8 cellular contexts compared by ENCODE assay signal in genomic region chr16:67277294-67277998, GRCh38. TPM values are rescaled to one million over a fixed set of nuclear protein-coding genes. Genes with fewer than 3 reads are reported as not detected.
A peak's percentile ranks its signal among the peaks of the same experiment; 100 is the strongest.
DNase-seq lines count a peak whose midpoint lies in the region; ATAC-seq and TF ChIP-seq lines count a peak whose summit lies in the region.

No MANE protein-coding gene starts in this region.

- peak overlapping the region; percentile 53 for H3K27ac Mint-ChIP-seq in CD4-positive, alpha-beta T cell
- peak overlapping the region; percentile 23 for H3K27ac Mint-ChIP-seq in central memory CD8-positive, alpha-beta T cell (ENCODE audit: low read depth)
- peak overlapping the region; percentile 4 to 82 (median 54) for H3K27ac Mint-ChIP-seq in naive thymus-derived CD8-positive, alpha-beta T cell

- no peaks in the 10 kb centered on the region for H3K9me3 Mint-ChIP-seq in CD4-positive, alpha-beta T cell
- H3K9me3 Mint-ChIP-seq in central memory CD8-positive, alpha-beta T cell = no peaks in the 10 kb centered on the region
- H3K9me3 Mint-ChIP-seq in naive thymus-derived CD8-positive, alpha-beta T cell = no peaks in the 10 kb centered on the region

- no peaks in the 10 kb centered on the region for H3K27me3 ChIP-seq in CD4-positive, alpha-beta T cell (ENCODE audit: control insufficient read depth, insufficient read depth, low read length)

- no peaks in the 10 kb centered on the region for H3K27me3 Mint-ChIP-seq in CD4-positive, alpha-beta T cell
- H3K27me3 Mint-ChIP-seq in central memory CD8-positive, alpha-beta T cell = no peaks in the 10 kb centered on the region
- no peaks in the 10 kb centered on the region for H3K27me3 Mint-ChIP-seq in naive thymus-derived CD8-positive, alpha-beta T cell

- H3K27ac ChIP-seq in CD4-positive, alpha-beta T cell (ENCODE audit: low read depth, low read length) = no peak overlapping the region

- peak overlapping the region; percentile 59 for H3K4me3 Mint-ChIP-seq in CD4-positive, alpha-beta T cell
- peak overlapping the region; percentile 81 for H3K4me3 Mint-ChIP-seq in central memory CD8-positive, alpha-beta T cell
- H3K4me3 Mint-ChIP-seq in naive thymus-derived CD8-positive, alpha-beta T cell = peak overlapping the region in 9 of 10 donors; percentile 28 to 77 (median 56)

- no peak for ATAC-seq in CD4-positive, alpha-beta T cell (ENCODE audit: poor library complexity)
- no peak for ATAC-seq in central memory CD8-positive, alpha-beta T cell (replicated peaks; ENCODE audit: extremely low read depth, poor library complexity, severe bottlenecking)
- ATAC-seq in naive thymus-derived CD8-positive, alpha-beta T cell = no peak
- ATAC-seq in GM21515 (IDR thresholded peaks at IDR 0.05; ENCODE audit: unreplicated experiment) = no peak
- ATAC-seq in HG03439 (IDR thresholded peaks at IDR 0.05; ENCODE audit: unreplicated experiment) = no peak

- peaks cover 17% of the 10 kb centered on the region for H3K4me1 Mint-ChIP-seq in CD4-positive, alpha-beta T cell (ENCODE audit: low read depth)
- H3K4me1 Mint-ChIP-seq in central memory CD8-positive, alpha-beta T cell = peaks cover 4% of the 10 kb centered on the region
- H3K4me1 Mint-ChIP-seq in naive thymus-derived CD8-positive, alpha-beta T cell = peaks cover 5 to 31% (median 19%) of the 10 kb centered on the region in 4 donors

- CTCF ChIA-PET in CD4-positive, alpha-beta T cell (lab: Charles Lee) = interaction anchor here (0.9 to 1.3 kb wide), 2 partner anchors 33 to 50 kb away, joined by 4 read pairs; partner anchors contain the start of gene TMEM208

- H3K36me3 Mint-ChIP-seq in CD4-positive, alpha-beta T cell (ENCODE audit: low read depth) = peaks cover 17% of the 10 kb centered on the region
- H3K36me3 Mint-ChIP-seq in central memory CD8-positive, alpha-beta T cell (ENCODE audit: insufficient read depth) = peaks cover 13% of the 10 kb centered on the region
- peaks cover 0 to 18% (median 0%) of the 10 kb centered on the region in 3 donors for H3K36me3 Mint-ChIP-seq in naive thymus-derived CD8-positive, alpha-beta T cell

- POLR2A ChIA-PET in CD4-positive, alpha-beta T cell (lab: Charles Lee) = no interaction called here
- POLR2A ChIA-PET in naive thymus-derived CD8-positive, alpha-beta T cell (lab: Charles Lee) = no interaction called here

- intact Hi-C loops in CD4-positive, alpha-beta T cell (cut with DNase I, micrococcal nuclease) = loop anchor here in 1 of 2 experiments (5.0 kb wide), 2 partner anchors 50 to 120 kb away; partner anchors contain the start of gene TMEM208

- no peaks in the 10 kb centered on the region for H3K9me3 ChIP-seq in CD4-positive, alpha-beta T cell (ENCODE audit: control insufficient read depth, low read length)

- no peak for DNase-seq in CD4-positive, alpha-beta T cell
- DNase-seq in MV-4-11 (lab: John Stamatoyannopoulos, UW) (peak; percentile 71), D341Med (ENCODE audit: low spot score) (no peak), NOMO-1 treated with DMSO at 0.1 percent for 48 hours (lab: John Stamatoyannopoulos, UW; ENCODE audit: unreplicated experiment) (no peak)
- no peak for DNase-seq in central memory CD8-positive, alpha-beta T cell (ENCODE audit: low spot score in 2 of 2)
- DNase-seq in naive thymus-derived CD8-positive, alpha-beta T cell = no peak

- no peak for TF ChIP-seq CTCF in CD4-positive, alpha-beta T cell (IDR thresholded peaks at IDR 0.05)

RNA-seq across cellular contexts. Expression of gene PLEKHG4, which starts 1.9 kb away (rescaled TPM):
- 10 to 100 TPM; 13.1 to 14.0 TPM for total RNA-seq in CD4-positive, alpha-beta T cell
- total RNA-seq in naive thymus-derived CD8-positive, alpha-beta T cell = 10 to 100 TPM; 39.1 to 41.0 TPM
- polyA plus RNA-seq in naive thymus-derived CD8-positive, alpha-beta T cell = 10 to 100 TPM in 1 of 3 donors, 1 to 10 TPM in 2; 7.9 to 11.7 (median 8.3) TPM

RNA-seq across cellular contexts. Expression of gene SLC9A5, which starts 28.7 kb away (rescaled TPM):
- total RNA-seq in CD4-positive, alpha-beta T cell = 1 to 10 TPM; 3.1 TPM
- total RNA-seq in naive thymus-derived CD8-positive, alpha-beta T cell = 1 to 10 TPM; 1.6 to 2.7 TPM
- polyA plus RNA-seq in naive thymus-derived CD8-positive, alpha-beta T cell = under 1 TPM; 0.04 to 0.20 (median 0.19) TPM

RNA-seq across cellular contexts. Expression of gene FHOD1, which starts 30.2 kb away (rescaled TPM):
- 10 to 100 TPM; 21.1 to 26.0 TPM for total RNA-seq in CD4-positive, alpha-beta T cell
- total RNA-seq in naive thymus-derived CD8-positive, alpha-beta T cell = 10 to 100 TPM; 34.5 to 47.3 TPM
- 1 to 10 TPM; 1.6 to 3.0 (median 2.3) TPM for polyA plus RNA-seq in naive thymus-derived CD8-positive, alpha-beta T cell

RNA-seq across cellular contexts. Expression of gene KCTD19, which starts 49.1 kb away (rescaled TPM):
- total RNA-seq in CD4-positive, alpha-beta T cell = not detected
- total RNA-seq in naive thymus-derived CD8-positive, alpha-beta T cell = not detected
- polyA plus RNA-seq in naive thymus-derived CD8-positive, alpha-beta T cell = under 1 TPM in 1 of 3 donors, not detected in 2; 0.03 TPM

RNA-seq across cellular contexts. Expression of gene LRRC36, which starts 49.2 kb away (rescaled TPM):
- not detected for total RNA-seq in CD4-positive, alpha-beta T cell
- under 1 TPM in 1 of 2 experiments, not detected in 1; 0.49 TPM for total RNA-seq in naive thymus-derived CD8-positive, alpha-beta T cell
- polyA plus RNA-seq in naive thymus-derived CD8-positive, alpha-beta T cell = not detected
